Comparison of ENCODE assay signal across 30 cellular contexts in genomic region chr4:154578919-154579318, GRCh38. TPM values are rescaled to one million over a fixed set of nuclear protein-coding genes. Genes with fewer than 3 reads are reported as not detected.
DNase-seq lines count a peak whose midpoint lies in the region; ATAC-seq, FAIRE-seq and TF ChIP-seq lines count a peak whose summit lies in the region.
"Had no signal": no experiment of that assay in that cellular context is flagged by ENCODE, and none has a peak within 500 bp of the region (broad histone marks: within the 10 kb centered on the region; RNA-seq: fewer than 3 reads in every experiment).

No MANE protein-coding gene starts in this region.

- H3K79me2 ChIP-seq in HepG2 (ENCODE audit: insufficient read depth, low read length) (no peaks in the 10 kb centered on the region), Karpas-422 (ENCODE audit: low read length) (no peaks in the 10 kb centered on the region)

- no peaks in the 10 kb centered on the region for H3K9me3 ChIP-seq in HepG2 (ENCODE audit: low read length)
- no peaks in the 10 kb centered on the region for H3K9me3 ChIP-seq in right lobe of liver
- no peaks in the 10 kb centered on the region for H3K9me3 ChIP-seq in RWPE2 (ENCODE audit: severe bottlenecking)
- no peaks in the 10 kb centered on the region for H3K9me3 ChIP-seq in Karpas-422 (ENCODE audit: low read length)

- BruUV-seq in HepG2 (replicated peaks; lab: Mats Ljungman, UMichigan), result no TSS peak

- TF ChIP-seq EP300 in HepG2 (IDR thresholded peaks at IDR 0.05; ENCODE audit: low read depth in 2 of 2, low read length in 2 of 2), result no peak
- TF ChIP-seq EP300 in HepG2 (CRISPR knock-in tag; IDR thresholded peaks at IDR 0.05; ENCODE audit: borderline replicate concordance), result no peak

- DNase-seq in HepG2 (ENCODE audit: low spot score) (no peak), right lobe of liver (no peak), RWPE2 (ENCODE audit: low spot score) (no peak), epithelial cell of esophagus (ENCODE audit: low read depth) (peak; percentile 43), CD1c-positive myeloid dendritic cell (ENCODE audit: extremely low spot score) (no peak), Karpas-422 (no peak), HUDEP-2 (lab: John Stamatoyannopoulos, UW; ENCODE audit: unreplicated experiment in 76 of 76) (no peak), T1000 (lab: John Stamatoyannopoulos, UW) (no peak)
- DNase-seq: 8988T; CD4-positive, CD25-positive, alpha-beta regulatory T cell; DMS153; DND-41; HFFc6; NCI-H1092; NCI-H1417 treated with DMSO at 0.1 percent for 48 hours; NCI-H1694 treated with DMSO at 0.1 percent for 48 hours; NCI-H2081 treated with DMSO at 0.1 percent for 48 hours; NCI-H2171; NCI-H345; NCI-H510A treated with DMSO at 0.1 percent for 48 hours; NCI-H748 treated with DMSO at 0.1 percent for 48 hours; RPMI8226; SHP77 had no signal

- H3K4me3 ChIP-seq in HepG2 (replicated peaks in 1 of 3; ENCODE audit: insufficient read depth in 1 of 3, low read depth in 2 of 3, low read length in 3 of 3) (no peak overlapping the region), right lobe of liver (no peak overlapping the region), RWPE2 (ENCODE audit: severe bottlenecking) (no peak overlapping the region), epithelial cell of esophagus (ENCODE audit: low read length) (no peak overlapping the region), Karpas-422 (ENCODE audit: low read length) (no peak overlapping the region)
- H3K4me3 ChIP-seq: PC-9 had no signal

- TF ChIP-seq POLR2A in HepG2 (IDR thresholded peaks at IDR 0.05; ENCODE audit: insufficient read depth in 1 of 2, low read depth in 2 of 2, low read length in 2 of 2), result no peak
- no peak for TF ChIP-seq POLR2A in right lobe of liver (IDR thresholded peaks at IDR 0.05)

- no peaks in the 10 kb centered on the region for H4K20me1 ChIP-seq in HepG2 (ENCODE audit: insufficient read depth, low read length)
- H4K20me1 ChIP-seq in Karpas-422 (ENCODE audit: insufficient read depth, low read depth, low read length), result no peaks in the 10 kb centered on the region

- ATAC-seq in HepG2 (no peak), right lobe of liver (no peak), RWPE2 (ENCODE audit: low read depth) (peak; percentile 50; the same call in 1 of the 3 replicates)

- H3K27me3 ChIP-seq in HepG2 (ENCODE audit: control insufficient read depth in 1 of 2, insufficient read depth in 2 of 2, low read length in 2 of 2) (no peaks in the 10 kb centered on the region), right lobe of liver (no peaks in the 10 kb centered on the region), RWPE2 (ENCODE audit: insufficient read depth, poor library complexity, severe bottlenecking) (no peaks in the 10 kb centered on the region), Karpas-422 (ENCODE audit: low read length) (no peaks in the 10 kb centered on the region; the same call in 1 of the 2 replicates)

- TF ChIP-seq CTCF in HepG2 (CRISPR knock-in tag; IDR thresholded peaks at IDR 0.05), result no peak
- TF ChIP-seq CTCF in right lobe of liver (IDR thresholded peaks at IDR 0.05), result no peak
- no peak for TF ChIP-seq CTCF in RWPE2 (IDR thresholded peaks at IDR 0.05; ENCODE audit: poor library complexity, severe bottlenecking)
- no peak for TF ChIP-seq CTCF in epithelial cell of esophagus (IDR thresholded peaks at IDR 0.05; ENCODE audit: insufficient read depth, low read depth, low read length, missing control alignments)

- TF ChIP-seq RAD21 in HepG2 (CRISPR knock-in tag; IDR thresholded peaks at IDR 0.05), result no peak

- H3K9ac ChIP-seq in HepG2 (ENCODE audit: insufficient read depth, low read depth, low read length), result no peak overlapping the region
- H3K9ac ChIP-seq in Karpas-422 (ENCODE audit: low read length), result no peak overlapping the region

- WGBS in HepG2 (ENCODE audit: low lambda C conversion rate), result 100% methylated on average over 1 of the region's 1 CpG
- 59% methylated on average over 1 of the region's 1 CpG for WGBS in right lobe of liver (ENCODE audit: insufficient coverage, low coverage, low lambda C conversion rate, missing lambda C conversion rate)

- no peaks in the 10 kb centered on the region for H3K36me3 ChIP-seq in HepG2 (replicated peaks in 1 of 2; ENCODE audit: control insufficient read depth in 1 of 2, insufficient read depth in 2 of 2, low read length in 2 of 2)
- no peaks in the 10 kb centered on the region for H3K36me3 ChIP-seq in right lobe of liver
- no peaks in the 10 kb centered on the region for H3K36me3 ChIP-seq in RWPE2 (ENCODE audit: low read depth)
- H3K36me3 ChIP-seq in Karpas-422 (ENCODE audit: insufficient read depth, low read length), result no peaks in the 10 kb centered on the region

- no peak overlapping the region for H3K27ac ChIP-seq in HepG2 (ENCODE audit: extremely low read length, insufficient read depth, low read length)
- peak overlapping the region in 1 of 3 donors; percentile 84 for H3K27ac ChIP-seq in right lobe of liver
- H3K27ac ChIP-seq in RWPE2 (ENCODE audit: poor library complexity, severe bottlenecking), result no peak overlapping the region
- no peak overlapping the region for H3K27ac ChIP-seq in Karpas-422 (ENCODE audit: low read length)
- H3K27ac ChIP-seq: PC-9 had no signal

- no peak overlapping the region for H3K4me2 ChIP-seq in HepG2 (ENCODE audit: low read depth, low read length)
- no peak overlapping the region for H3K4me2 ChIP-seq in Karpas-422 (ENCODE audit: low read depth, low read length, poor library complexity, severe bottlenecking)
- H3K4me2 ChIP-seq: PC-9 had no signal

- CTCF ChIA-PET in HepG2 (lab: Yijun Ruan, JAX; ENCODE audit: low intra/inter-chr PET ratio, low total read pairs), result no interaction called here

- intact Hi-C loops in HepG2 (cut with micrococcal nuclease; ENCODE audit: unreplicated experiment) (no loop called here), right lobe of liver (cut with DNase I) (no loop called here)

- FAIRE-seq in HepG2 (lab: Jason Lieb, UNC), result no peak
- FAIRE-seq: GM19239, H54, HTR-8/SVneo had no signal

- H2AFZ ChIP-seq in HepG2 (ENCODE audit: low read length), result no peak overlapping the region
- H2AFZ ChIP-seq in Karpas-422 (ENCODE audit: low read length), result no peak overlapping the region
- H2AFZ ChIP-seq: PC-9 had no signal

- POLR2A ChIA-PET in HepG2 (lab: Yijun Ruan, JAX), result interaction anchor here (0.8 to 3.3 kb wide), 3 partner anchors 12 to 34 kb away, joined by 3 to 26 read pairs (median 25); partner anchors contain the start of genes FGA and FGG

- in situ Hi-C loops in HepG2 (cut with HindIII; ENCODE audit: extremely low pct_ligation_motif_present, low pct_unique_long_range_greater_than_20kb), result no loop called here

- no peaks in the 10 kb centered on the region for H3K9me2 ChIP-seq in Karpas-422 (replicated peaks; ENCODE audit: insufficient read depth, low read length)

- peaks cover 31% of the 10 kb centered on the region for H3K4me1 ChIP-seq in HepG2 (ENCODE audit: insufficient read depth, low read length)
- peaks cover 0 to 31% (median 7%) of the 10 kb centered on the region in 4 donors for H3K4me1 ChIP-seq in right lobe of liver
- H3K4me1 ChIP-seq in RWPE2 (ENCODE audit: insufficient read depth, poor library complexity, severe bottlenecking), result peaks cover 8% of the 10 kb centered on the region
- no peaks in the 10 kb centered on the region for H3K4me1 ChIP-seq in Karpas-422 (ENCODE audit: low read length)

RNA-seq across cellular contexts. Expression of gene FGA, which starts 11.6 kb away (rescaled TPM):
- 743 and 1,523 TPM in 2 replicates for total RNA-seq in HepG2 (2016; rRNA removed; fragmentation: Illumina TruSeq; extraction: Trizol)
- 63.8 and 68.9 TPM in 2 replicates for total RNA-seq in HepG2 (2016; cell fraction: cytosol; rRNA removed; fragmentation: Illumina TruSeq; extraction: Trizol; ENCODE audit: low read depth)
- 698 and 1,531 TPM in 2 replicates for total RNA-seq in HepG2 (2016; cell fraction: insoluble cytoplasmic fraction; rRNA removed; fragmentation: Illumina TruSeq; extraction: Trizol)
- total RNA-seq in HepG2 (2016; cell fraction: membrane; rRNA removed; fragmentation: Illumina TruSeq; extraction: Trizol), result 131 and 151 TPM in 2 replicates
- total RNA-seq in HepG2 (2016; cell fraction: nucleus; rRNA removed; fragmentation: Illumina TruSeq; extraction: Trizol), result 1,165 and 1,343 TPM in 2 replicates
- 640 and 755 TPM in 2 replicates for polyA plus RNA-seq in HepG2 (2011; rRNA removed)
- polyA plus RNA-seq in HepG2 (2011; cell fraction: cytosol; rRNA removed), result 361 and 711 TPM in 2 replicates
- 219 and 306 TPM in 2 replicates for polyA plus RNA-seq in HepG2 (2011; cell fraction: nucleus; rRNA removed)
- 1,090 and 1,341 TPM in 2 replicates for polyA plus RNA-seq in HepG2 (2012)
- 52.4 and 61.1 TPM in 2 replicates for polyA plus RNA-seq in HepG2 (2016; cell fraction: cytosol; fragmentation: Illumina TruSeq; extraction: Trizol; ENCODE audit: low read depth)
- polyA plus RNA-seq in HepG2 (2016; cell fraction: insoluble cytoplasmic fraction; fragmentation: Illumina TruSeq; extraction: Trizol; ENCODE audit: low read depth), result 573 and 576 TPM in 2 replicates
- 76.3 and 93.7 TPM in 2 replicates for polyA plus RNA-seq in HepG2 (2016; cell fraction: membrane; fragmentation: Illumina TruSeq; extraction: Trizol; ENCODE audit: low read depth)
- polyA plus RNA-seq in HepG2 (2016; cell fraction: nucleus; fragmentation: Illumina TruSeq; extraction: Trizol; ENCODE audit: insufficient read depth, low read depth), result 1,268 and 1,352 TPM in 2 replicates
- polyA minus RNA-seq in HepG2 (2011; rRNA and poly(A)+ RNA removed; ENCODE audit: low replicate concordance), result 0.40 and 296 TPM in 2 replicates
- 327 and 562 TPM in 2 replicates for polyA minus RNA-seq in HepG2 (2011; cell fraction: cytosol; rRNA and poly(A)+ RNA removed)
- 245 and 404 TPM in 2 replicates for polyA minus RNA-seq in HepG2 (2011; cell fraction: nucleus; rRNA and poly(A)+ RNA removed)
- total RNA-seq in right lobe of liver, result over 10,000 TPM in 5 of 6 experiments, 1,000 to 10,000 TPM in 1; 8,384 to 20,319 (median 15,496) TPM
- not detected in 2 replicates for total RNA-seq in Karpas-422 (2014; rRNA removed; shearing (Covaris generic); ENCODE audit: low replicate concordance)
- total RNA-seq: CD4-positive, CD25-positive, alpha-beta regulatory T cell; HFFc6; PC-9; SK-MEL-5 had no signal
- polyA plus RNA-seq: BJ; CD4-positive, CD25-positive, alpha-beta regulatory T cell; IgD-negative memory B cell had no signal

RNA-seq across cellular contexts. Expression of gene FGB, which starts 16.1 kb away (rescaled TPM):
- total RNA-seq in HepG2 (2016; rRNA removed; fragmentation: Illumina TruSeq; extraction: Trizol), result 408 and 784 TPM in 2 replicates
- total RNA-seq in HepG2 (2016; cell fraction: cytosol; rRNA removed; fragmentation: Illumina TruSeq; extraction: Trizol; ENCODE audit: low read depth), result 56.7 and 69.7 TPM in 2 replicates
- total RNA-seq in HepG2 (2016; cell fraction: insoluble cytoplasmic fraction; rRNA removed; fragmentation: Illumina TruSeq; extraction: Trizol), result 374 and 784 TPM in 2 replicates
- total RNA-seq in HepG2 (2016; cell fraction: membrane; rRNA removed; fragmentation: Illumina TruSeq; extraction: Trizol), result 96.6 and 132 TPM in 2 replicates
- total RNA-seq in HepG2 (2016; cell fraction: nucleus; rRNA removed; fragmentation: Illumina TruSeq; extraction: Trizol), result 538 and 629 TPM in 2 replicates
- 226 and 273 TPM in 2 replicates for polyA plus RNA-seq in HepG2 (2011; rRNA removed)
- 107 and 238 TPM in 2 replicates for polyA plus RNA-seq in HepG2 (2011; cell fraction: cytosol; rRNA removed)
- 60.1 and 85.7 TPM in 2 replicates for polyA plus RNA-seq in HepG2 (2011; cell fraction: nucleus; rRNA removed)
- polyA plus RNA-seq in HepG2 (2012), result 449 and 489 TPM in 2 replicates
- 53.8 and 63.1 TPM in 2 replicates for polyA plus RNA-seq in HepG2 (2016; cell fraction: cytosol; fragmentation: Illumina TruSeq; extraction: Trizol; ENCODE audit: low read depth)
- 379 and 391 TPM in 2 replicates for polyA plus RNA-seq in HepG2 (2016; cell fraction: insoluble cytoplasmic fraction; fragmentation: Illumina TruSeq; extraction: Trizol; ENCODE audit: low read depth)
- 70.9 and 94.9 TPM in 2 replicates for polyA plus RNA-seq in HepG2 (2016; cell fraction: membrane; fragmentation: Illumina TruSeq; extraction: Trizol; ENCODE audit: low read depth)
- 850 and 880 TPM in 2 replicates for polyA plus RNA-seq in HepG2 (2016; cell fraction: nucleus; fragmentation: Illumina TruSeq; extraction: Trizol; ENCODE audit: insufficient read depth, low read depth)
- 57.2 TPM in 1 of 2 replicates, not detected in the other for polyA minus RNA-seq in HepG2 (2011; rRNA and poly(A)+ RNA removed; ENCODE audit: low replicate concordance)
- 69.4 and 146 TPM in 2 replicates for polyA minus RNA-seq in HepG2 (2011; cell fraction: cytosol; rRNA and poly(A)+ RNA removed)
- 65.9 and 110 TPM in 2 replicates for polyA minus RNA-seq in HepG2 (2011; cell fraction: nucleus; rRNA and poly(A)+ RNA removed)
- over 10,000 TPM in 5 of 6 experiments, 1,000 to 10,000 TPM in 1; 6,080 to 16,362 (median 11,864) TPM for total RNA-seq in right lobe of liver
- total RNA-seq in Karpas-422 (2014; rRNA removed; shearing (Covaris generic); ENCODE audit: low replicate concordance), result not detected in 2 replicates
- total RNA-seq: CD4-positive, CD25-positive, alpha-beta regulatory T cell; HFFc6; PC-9; SK-MEL-5 had no signal
- polyA plus RNA-seq: BJ; CD4-positive, CD25-positive, alpha-beta regulatory T cell; IgD-negative memory B cell had no signal

RNA-seq across cellular contexts. Expression of gene PLRG1, which starts 28.7 kb away (rescaled TPM):
- total RNA-seq in HepG2 (2016; rRNA removed; fragmentation: Illumina TruSeq; extraction: Trizol) (110 and 177 TPM in 2 replicates), right lobe of liver (10 to 100 TPM; 33.1 to 55.8 (median 39.2) TPM)
- 15.5 and 18.0 TPM in 2 replicates for total RNA-seq in HepG2 (2016; cell fraction: cytosol; rRNA removed; fragmentation: Illumina TruSeq; extraction: Trizol; ENCODE audit: low read depth)
- 117 and 184 TPM in 2 replicates for total RNA-seq in HepG2 (2016; cell fraction: insoluble cytoplasmic fraction; rRNA removed; fragmentation: Illumina TruSeq; extraction: Trizol)
- 30.7 and 37.3 TPM in 2 replicates for total RNA-seq in HepG2 (2016; cell fraction: membrane; rRNA removed; fragmentation: Illumina TruSeq; extraction: Trizol)
- total RNA-seq in HepG2 (2016; cell fraction: nucleus; rRNA removed; fragmentation: Illumina TruSeq; extraction: Trizol), result 71.1 and 72.1 TPM in 2 replicates
- polyA plus RNA-seq in HepG2 (2011; rRNA removed), result 63.2 and 77.3 TPM in 2 replicates
- polyA plus RNA-seq in HepG2 (2011; cell fraction: cytosol; rRNA removed), result 41.6 and 48.8 TPM in 2 replicates
- 44.8 and 48.6 TPM in 2 replicates for polyA plus RNA-seq in HepG2 (2011; cell fraction: nucleus; rRNA removed)
- 49.6 and 59.5 TPM in 2 replicates for polyA plus RNA-seq in HepG2 (2012)
- 13.7 and 18.4 TPM in 2 replicates for polyA plus RNA-seq in HepG2 (2016; cell fraction: cytosol; fragmentation: Illumina TruSeq; extraction: Trizol; ENCODE audit: low read depth)
- polyA plus RNA-seq in HepG2 (2016; cell fraction: insoluble cytoplasmic fraction; fragmentation: Illumina TruSeq; extraction: Trizol; ENCODE audit: low read depth), result 142 and 150 TPM in 2 replicates
- 18.9 and 20.9 TPM in 2 replicates for polyA plus RNA-seq in HepG2 (2016; cell fraction: membrane; fragmentation: Illumina TruSeq; extraction: Trizol; ENCODE audit: low read depth)
- 82.5 and 87.2 TPM in 2 replicates for polyA plus RNA-seq in HepG2 (2016; cell fraction: nucleus; fragmentation: Illumina TruSeq; extraction: Trizol; ENCODE audit: insufficient read depth, low read depth)
- polyA minus RNA-seq in HepG2 (2011; rRNA and poly(A)+ RNA removed; ENCODE audit: low replicate concordance), result 54.9 and 71.4 TPM in 2 replicates
- polyA minus RNA-seq in HepG2 (2011; cell fraction: cytosol; rRNA and poly(A)+ RNA removed), result 33.8 and 40.5 TPM in 2 replicates
- polyA minus RNA-seq in HepG2 (2011; cell fraction: nucleus; rRNA and poly(A)+ RNA removed), result 50.3 and 76.6 TPM in 2 replicates
- total RNA-seq in Karpas-422 (2014; rRNA removed; shearing (Covaris generic); ENCODE audit: low replicate concordance), result 57.9 and 112 TPM in 2 replicates

RNA-seq across cellular contexts. Expression of gene FGG, which starts 33.5 kb away (rescaled TPM):
- total RNA-seq in HepG2 (2016; rRNA removed; fragmentation: Illumina TruSeq; extraction: Trizol) (1,495 and 2,423 TPM in 2 replicates), right lobe of liver (over 10,000 TPM in 4 of 6 experiments, 1,000 to 10,000 TPM in 2; 5,578 to 14,578 (median 13,052) TPM)
- 401 and 461 TPM in 2 replicates for total RNA-seq in HepG2 (2016; cell fraction: cytosol; rRNA removed; fragmentation: Illumina TruSeq; extraction: Trizol; ENCODE audit: low read depth)
- 1,449 and 2,438 TPM in 2 replicates for total RNA-seq in HepG2 (2016; cell fraction: insoluble cytoplasmic fraction; rRNA removed; fragmentation: Illumina TruSeq; extraction: Trizol)
- total RNA-seq in HepG2 (2016; cell fraction: membrane; rRNA removed; fragmentation: Illumina TruSeq; extraction: Trizol), result 624 and 702 TPM in 2 replicates
- 2,130 and 2,392 TPM in 2 replicates for total RNA-seq in HepG2 (2016; cell fraction: nucleus; rRNA removed; fragmentation: Illumina TruSeq; extraction: Trizol)
- 1,030 and 1,037 TPM in 2 replicates for polyA plus RNA-seq in HepG2 (2011; rRNA removed)
- polyA plus RNA-seq in HepG2 (2011; cell fraction: cytosol; rRNA removed), result 571 and 1,106 TPM in 2 replicates
- 235 and 339 TPM in 2 replicates for polyA plus RNA-seq in HepG2 (2011; cell fraction: nucleus; rRNA removed)
- 1,249 and 1,529 TPM in 2 replicates for polyA plus RNA-seq in HepG2 (2012)
- 421 and 430 TPM in 2 replicates for polyA plus RNA-seq in HepG2 (2016; cell fraction: cytosol; fragmentation: Illumina TruSeq; extraction: Trizol; ENCODE audit: low read depth)
- polyA plus RNA-seq in HepG2 (2016; cell fraction: insoluble cytoplasmic fraction; fragmentation: Illumina TruSeq; extraction: Trizol; ENCODE audit: low read depth), result 1,324 and 1,381 TPM in 2 replicates
- polyA plus RNA-seq in HepG2 (2016; cell fraction: membrane; fragmentation: Illumina TruSeq; extraction: Trizol; ENCODE audit: low read depth), result 463 and 496 TPM in 2 replicates
- polyA plus RNA-seq in HepG2 (2016; cell fraction: nucleus; fragmentation: Illumina TruSeq; extraction: Trizol; ENCODE audit: insufficient read depth, low read depth), result 2,640 and 2,884 TPM in 2 replicates
- polyA minus RNA-seq in HepG2 (2011; rRNA and poly(A)+ RNA removed; ENCODE audit: low replicate concordance), result 0.72 and 295 TPM in 2 replicates
- polyA minus RNA-seq in HepG2 (2011; cell fraction: cytosol; rRNA and poly(A)+ RNA removed), result 285 and 453 TPM in 2 replicates
- 263 and 473 TPM in 2 replicates for polyA minus RNA-seq in HepG2 (2011; cell fraction: nucleus; rRNA and poly(A)+ RNA removed)
- total RNA-seq in Karpas-422 (2014; rRNA removed; shearing (Covaris generic); ENCODE audit: low replicate concordance), result not detected in 2 replicates
- total RNA-seq: CD4-positive, CD25-positive, alpha-beta regulatory T cell; HFFc6; PC-9 had no signal
- polyA plus RNA-seq: BJ; CD4-positive, CD25-positive, alpha-beta regulatory T cell; IgD-negative memory B cell had no signal

Comparison
In these comparisons a context has a peak if more than half of its experiments do, and no peak if none do; other contexts are left out.
1. RNA of gene FGA, which starts 11.6 kb away (total RNA-seq): 8,384 to 20,319 TPM in right lobe of liver and 63.8 to 1,531 TPM in HepG2; not detected in Karpas-422; every median in the first group is over 10 times any median in the second.
2. RNA of gene FGB, which starts 16.1 kb away (total RNA-seq): 6,080 to 16,362 TPM in right lobe of liver and 56.7 to 784 TPM in HepG2; not detected in Karpas-422; every median in the first group is over 10 times any median in the second.